ENCODE assay signal across 17 cellular contexts in the genomic region with DNA sequence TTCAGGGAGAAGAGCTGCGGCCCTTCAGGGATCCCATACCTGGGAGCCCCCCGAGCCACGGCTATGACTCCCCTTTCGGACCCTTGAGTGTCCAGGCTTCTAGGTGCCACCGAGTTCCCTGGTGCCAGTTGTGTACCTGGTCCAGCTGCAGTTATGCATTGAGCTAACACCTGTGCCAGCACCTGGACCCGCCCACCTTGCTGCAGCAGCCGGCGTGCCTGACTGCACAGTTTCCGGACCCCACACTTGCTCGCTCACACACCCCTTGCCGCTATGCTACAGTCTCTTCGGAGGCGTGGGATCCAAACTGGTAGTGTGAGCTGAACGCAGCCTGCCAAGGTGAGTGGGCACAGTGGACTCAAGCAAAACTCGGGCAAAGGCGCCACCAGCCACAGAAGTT.
DNase-seq lines count a peak whose midpoint lies in the region; ATAC-seq, FAIRE-seq and TF ChIP-seq lines count a peak whose summit lies in the region.
"Had no signal": no experiment of that assay in that cellular context is flagged by ENCODE, and none has a peak within 500 bp of the region (broad histone marks: within the 10 kb centered on the region; RNA-seq: fewer than 3 reads in every experiment).

No MANE protein-coding gene starts in this region.

- H3K9me3 ChIP-seq in kidney (ENCODE audit: control insufficient read depth in 1 of 2, low read length in 2 of 2) (no peaks in the 10 kb centered on the region), upper lobe of right lung (no peaks in the 10 kb centered on the region)
- H3K9me3 ChIP-seq: BLaER1, Caco-2 had no signal

- no peak overlapping the region for H3K27ac ChIP-seq in kidney (ENCODE audit: low read depth in 2 of 2, low read length in 2 of 2)
- H3K27ac ChIP-seq in upper lobe of right lung: no peak overlapping the region
- H3K27ac ChIP-seq: BLaER1 had no signal

- DNase-seq in activated gamma-delta T cell (lab: John Stamatoyannopoulos, UW): peak; percentile 3
- DNase-seq in activated gamma-delta T cell treated with Interleukin-2 at 50 U/mL for 16 hours: no peak
- DNase-seq in NCI-H510A treated with DMSO at 0.1 percent for 48 hours (lab: John Stamatoyannopoulos, UW): peak; percentile 45
- DNase-seq in kidney: peak; percentile 62
- DNase-seq in upper lobe of right lung: no peak
- DNase-seq in SK-N-DZ (ENCODE audit: low spot score): no peak
- DNase-seq: 8988T; AML-193; Caco-2; CD8-positive, alpha-beta memory T cell; DND-41; GDM1; H7 had no signal

- ATAC-seq in upper lobe of right lung (peak; percentile 15), HG02610 (IDR thresholded peaks at IDR 0.05; ENCODE audit: unreplicated experiment) (no peak)
- ATAC-seq: GM23338 had no signal

- intact Hi-C loops in kidney (cut with DNase I): no loop called here
- intact Hi-C loops in upper lobe of right lung (cut with DNase I): no loop called here

- no peak overlapping the region for H3K9ac ChIP-seq in kidney (ENCODE audit: low read length in 2 of 2)
- H3K9ac ChIP-seq: BLaER1 had no signal

- no peaks in the 10 kb centered on the region for H3K27me3 ChIP-seq in upper lobe of right lung
- H3K27me3 ChIP-seq: BLaER1 had no signal

- H3K4me3 ChIP-seq in kidney (ENCODE audit: low read length in 2 of 2) (no peak overlapping the region), upper lobe of right lung (no peak overlapping the region)
- H3K4me3 ChIP-seq: BLaER1, GM23338 had no signal

- FAIRE-seq in kidney (lab: Jason Lieb, UNC): no peak
- FAIRE-seq: GM12892 had no signal

- TF ChIP-seq CTCF in kidney (IDR thresholded peaks at IDR 0.05; ENCODE audit: borderline replicate concordance, extremely low read depth, insufficient read depth) (no peak), upper lobe of right lung (IDR thresholded peaks at IDR 0.05) (no peak)

- H3K4me1 ChIP-seq in kidney (ENCODE audit: control insufficient read depth in 1 of 2, insufficient read depth in 1 of 2, low read depth in 1 of 2, low read length in 2 of 2): no peaks in the 10 kb centered on the region
- H3K4me1 ChIP-seq in upper lobe of right lung: no peaks in the 10 kb centered on the region
- H3K4me1 ChIP-seq: BLaER1, Caco-2 had no signal

- H3K36me3 ChIP-seq in kidney (ENCODE audit: control insufficient read depth in 1 of 2, insufficient read depth in 2 of 2, low read length in 2 of 2) (no peaks in the 10 kb centered on the region), upper lobe of right lung (no peaks in the 10 kb centered on the region)
- H3K36me3 ChIP-seq: BLaER1 had no signal

Comparison
In these comparisons a context has a peak if more than half of its experiments do, and no peak if none do; other contexts are left out.
1. DNase-seq: peak in activated gamma-delta T cell (single experiment), NCI-H510A treated with DMSO at 0.1 percent for 48 hours (single experiment) and kidney (single experiment); none in activated gamma-delta T cell treated with Interleukin-2 at 50 U/mL for 16 hours (single experiment), upper lobe of right lung (single experiment) and SK-N-DZ (single experiment).